In the genomic region with DNA sequence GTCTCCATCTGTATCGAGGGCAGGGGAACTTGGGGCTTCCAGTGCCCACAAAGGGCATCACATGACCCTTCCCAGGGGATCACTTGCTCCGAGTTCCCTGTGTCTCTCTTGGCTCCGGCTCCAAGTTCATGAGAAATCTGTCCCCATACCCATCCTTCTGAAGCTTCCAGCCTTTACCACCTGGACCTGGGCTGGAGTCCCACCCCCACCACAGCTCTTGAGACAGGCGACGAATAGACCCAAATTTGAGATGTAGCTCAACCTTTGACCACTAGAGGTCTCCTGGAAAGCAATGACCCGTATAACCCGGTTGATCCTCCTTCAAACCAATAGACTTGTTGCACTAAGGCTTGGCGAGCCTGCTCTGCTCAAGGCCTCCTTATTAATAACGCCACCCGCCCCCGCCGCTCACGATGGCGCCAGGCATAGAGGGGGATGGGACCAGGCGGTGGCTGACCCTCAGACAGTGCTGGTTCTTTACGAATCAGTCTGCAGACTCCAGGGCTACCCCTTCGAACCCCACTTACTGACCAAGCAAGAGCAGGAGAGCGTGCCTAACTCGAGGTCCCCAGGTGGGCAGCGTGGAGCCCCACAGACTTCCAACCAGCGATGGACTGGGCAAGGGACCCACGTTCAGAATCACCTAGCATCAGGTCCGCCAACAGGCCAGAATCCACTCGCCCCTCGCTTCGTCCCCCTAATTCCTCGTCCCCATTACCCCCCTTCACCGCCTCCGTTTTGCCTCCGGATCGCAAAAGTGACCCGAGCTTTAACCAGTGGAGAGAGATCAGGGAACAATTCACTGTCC, we compare ENCODE assay signal across 8 cellular contexts. TPM values are rescaled to one million over a fixed set of nuclear protein-coding genes. Genes with fewer than 3 reads are reported as not detected.
DNase-seq lines count a peak whose midpoint lies in the region; ATAC-seq and TF ChIP-seq lines count a peak whose summit lies in the region.

No MANE protein-coding gene starts in this region.

- intact Hi-C loops in natural killer cell (cut with micrococcal nuclease): loop anchor here (1.0 to 5.0 kb wide), 3 partner anchors 142 to 1370 kb away; no protein-coding TSS in a partner anchor

- DNase-seq in Ammon's horn (ENCODE audit: low spot score) (peak; percentile 79), NCI-H748 treated with DMSO at 0.1 percent for 48 hours (lab: John Stamatoyannopoulos, UW) (peak; percentile 14), fibroblast of pulmonary artery (ENCODE audit: low read depth) (peak; percentile 85), natural killer cell (peak; percentile 35), type B pancreatic cell (ENCODE audit: extremely low spot score, unreplicated experiment) (no peak)
- peak; percentile 69 to 71 for DNase-seq in activated T-cell treated with anti-CD3 and anti-CD28 coated beads, Interleukin-2, amount 50 U/mL, for 48 hours

- H3K27ac Mint-ChIP-seq in natural killer cell: peak overlapping the region; percentile 78 to 89
- peak overlapping the region; percentile 90 for H3K27ac Mint-ChIP-seq in type B pancreatic cell

- H3K27me3 Mint-ChIP-seq in natural killer cell (ENCODE audit: low read depth in 2 of 2) (no peaks in the 10 kb centered on the region), type B pancreatic cell (no peaks in the 10 kb centered on the region)

- H3K4me3 Mint-ChIP-seq in natural killer cell (peak overlapping the region; percentile 92), type B pancreatic cell (peak overlapping the region; percentile 92)

- no peaks in the 10 kb centered on the region for H3K36me3 Mint-ChIP-seq in natural killer cell
- H3K36me3 Mint-ChIP-seq in type B pancreatic cell: no peaks in the 10 kb centered on the region

- ATAC-seq in GM18861 (IDR thresholded peaks at IDR 0.05; ENCODE audit: unreplicated experiment) (peak; percentile 59), HG03039 (IDR thresholded peaks at IDR 0.05; ENCODE audit: unreplicated experiment) (peak; percentile 73), natural killer cell (peak; percentile 65 to 81 (median 77))

- H3K9me3 Mint-ChIP-seq in natural killer cell (no peaks in the 10 kb centered on the region), type B pancreatic cell (no peaks in the 10 kb centered on the region)

- peak overlapping the region; percentile 28 for H3K4me3 ChIP-seq in fibroblast of pulmonary artery (replicated peaks; ENCODE audit: low read depth, low read length)

- TF ChIP-seq CTCF in fibroblast of pulmonary artery (IDR thresholded peaks at IDR 0.05; ENCODE audit: low read length, missing control alignments) (peak; percentile 70), natural killer cell (IDR thresholded peaks at IDR 0.05) (peak; percentile 74), type B pancreatic cell (conservative IDR thresholded peaks at IDR 0.05) (peak; percentile 83)

- H3K4me1 Mint-ChIP-seq in natural killer cell (peaks cover 44 to 50% of the 10 kb centered on the region in 2 donors), type B pancreatic cell (ENCODE audit: unreplicated experiment) (peaks cover 34% of the 10 kb centered on the region)

RNA-seq across cellular contexts. Expression of gene ARID5B, which starts 4.4 kb away (rescaled TPM):
- total RNA-seq in natural killer cell: 10 to 100 TPM; 22.3 to 44.3 (median 31.3) TPM
- total RNA-seq in type B pancreatic cell (ENCODE audit: low replicate concordance): 36.9 and 55.2 TPM in 2 replicates
